In the genomic region with DNA sequence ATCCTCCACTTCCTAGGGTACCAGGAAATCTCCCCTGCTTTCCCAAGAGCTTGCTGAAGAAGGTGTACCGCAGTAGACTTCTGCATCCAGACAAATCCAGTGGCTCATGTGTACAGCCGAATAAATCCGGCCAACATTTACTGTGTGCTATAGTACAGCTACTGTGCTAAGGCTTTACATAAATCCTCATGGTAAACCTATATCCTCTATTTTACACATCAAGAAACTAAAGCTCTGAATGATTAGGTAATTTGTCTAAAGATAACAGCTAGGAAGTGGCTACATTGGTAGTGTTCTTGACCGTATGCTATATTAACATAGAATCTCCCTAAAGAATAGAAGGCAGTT, we compare ENCODE assay signal across 8 cellular contexts. TPM values are rescaled to one million over a fixed set of nuclear protein-coding genes. Genes with fewer than 3 reads are reported as not detected.
DNase-seq lines count a peak whose midpoint lies in the region; ATAC-seq and TF ChIP-seq lines count a peak whose summit lies in the region.

No MANE protein-coding gene starts in this region.

- ATAC-seq in GM19452 (IDR thresholded peaks at IDR 0.05; ENCODE audit: unreplicated experiment) (no peak), GM21381 (IDR thresholded peaks at IDR 0.05; ENCODE audit: unreplicated experiment) (no peak)

- H3K4me3 ChIP-seq in BLaER1 (peak overlapping the region; percentile 78), HAP-1 (peak overlapping the region; percentile 76), iPS-18a (ENCODE audit: low read length) (peak overlapping the region; percentile 70), suprapubic skin (peak overlapping the region; percentile 86)

- TF ChIP-seq POLR2A in suprapubic skin (IDR thresholded peaks at IDR 0.05) = no peak

- in situ Hi-C loops in HAP-1 (cut with MboI; ENCODE audit: low sequenced_read_pairs) = loop anchor here (25.0 kb wide), 1 partner anchor 355 kb away; no protein-coding TSS in a partner anchor

- H3K4me1 ChIP-seq in BLaER1 (peaks cover 12% of the 10 kb centered on the region), HAP-1 (peaks cover 3% of the 10 kb centered on the region; the same call in 1 of the 2 replicates), iPS-18a (ENCODE audit: control insufficient read depth, low read depth, low read length) (peaks cover 4% of the 10 kb centered on the region), suprapubic skin (peaks cover 3% of the 10 kb centered on the region)

- DNase-seq in HAP-1 (ENCODE audit: low spot score in 2 of 2) (no peak), suprapubic skin (ENCODE audit: low spot score in 2 of 2) (no peak), EL (no peak)

- H3K27ac ChIP-seq in BLaER1 (no peak overlapping the region), VCaP (peak overlapping the region; percentile 81), iPS-18a (ENCODE audit: low read length) (no peak overlapping the region), suprapubic skin (no peak overlapping the region)

- peaks cover 7% of the 10 kb centered on the region for H3K36me3 ChIP-seq in BLaER1
- H3K36me3 ChIP-seq in HAP-1 (replicated peaks) = no peaks in the 10 kb centered on the region
- no peaks in the 10 kb centered on the region for H3K36me3 ChIP-seq in iPS-18a (ENCODE audit: control insufficient read depth, low read depth, low read length)
- no peaks in the 10 kb centered on the region for H3K36me3 ChIP-seq in suprapubic skin

- 0 out of 2 replicates have a peak, but pooled peaks cover 5% of the 10 kb centered on the region for H4K20me1 ChIP-seq in BLaER1

- H3K9ac ChIP-seq in BLaER1 (peak overlapping the region; percentile 85; the same call in 1 of the 2 replicates), iPS-18a (ENCODE audit: low read length) (no peak overlapping the region)

- TF ChIP-seq CTCF in VCaP (conservative IDR thresholded peaks at IDR 0.05) = peak; percentile 60
- no peak for TF ChIP-seq CTCF in suprapubic skin (IDR thresholded peaks at IDR 0.05)

- H3K27me3 ChIP-seq in BLaER1 (no peaks in the 10 kb centered on the region), HAP-1 (ENCODE audit: low read depth) (peaks cover 15% of the 10 kb centered on the region), iPS-18a (ENCODE audit: control insufficient read depth, insufficient read depth, low read length) (peaks cover 19% of the 10 kb centered on the region), suprapubic skin (no peaks in the 10 kb centered on the region)

- peak overlapping the region; percentile 22; the same call in 1 of the 2 replicates for H3K4me2 ChIP-seq in BLaER1

- 35% methylated on average over 4 of the region's 4 CpGs for WGBS in suprapubic skin

- no peak for TF ChIP-seq EP300 in suprapubic skin (IDR thresholded peaks at IDR 0.05)

- no peaks in the 10 kb centered on the region for H3K9me3 ChIP-seq in BLaER1
- H3K9me3 ChIP-seq in HAP-1 = no peaks in the 10 kb centered on the region
- H3K9me3 ChIP-seq in iPS-18a (ENCODE audit: control insufficient read depth, low read depth, low read length) = no peaks in the 10 kb centered on the region
- no peaks in the 10 kb centered on the region for H3K9me3 ChIP-seq in suprapubic skin

RNA-seq across cellular contexts. Expression of a gene that starts 0.5 kb away (rescaled TPM):
- total RNA-seq in suprapubic skin = 10 to 100 TPM; 32.1 to 43.1 (median 39.5) TPM
